Comparison of ENCODE assay signal across 1 cellular context in genomic region chr12:96401061-96401871, GRCh38.
TF ChIP-seq lines count a peak whose summit lies in the region.

No MANE protein-coding gene starts in this region.

TF ChIP-seq in GM12878, 131 proteins besides CTCF, POLR2A, EP300 and RAD21 (continued from another document):
- TF ChIP-seq USF1 (IDR thresholded peaks at IDR 0.05; ENCODE audit: borderline replicate concordance, extremely low read length, insufficient read depth, low read depth, low read length) (no peak), CBX5 (IDR thresholded peaks at IDR 0.05; ENCODE audit: low read depth) (no peak), BRCA1 (IDR thresholded peaks at IDR 0.05; ENCODE audit: low read depth, low read length) (no peak), HSF1 (IDR thresholded peaks at IDR 0.05; ENCODE audit: low read depth, low read length) (no peak), ZNF24 (IDR thresholded peaks at IDR 0.05) (no peak), SUZ12 (IDR thresholded peaks at IDR 0.05; ENCODE audit: unreplicated experiment) (no peak)
